30 cellular contexts compared by ENCODE assay signal in genomic region chr2:98381494-98381893, GRCh38. TPM values are rescaled to one million over a fixed set of nuclear protein-coding genes. Genes with fewer than 3 reads are reported as not detected.
"Had no signal": no experiment of that assay in that cellular context is flagged by ENCODE, and none has a peak within 500 bp of the region (broad histone marks: within the 10 kb centered on the region; RNA-seq: fewer than 3 reads in every experiment).

No MANE protein-coding gene starts in this region.

- H3K4me1 Mint-ChIP-seq: immature natural killer cell had no signal

- H3K27ac ChIP-seq: left ventricle myocardium inferior, parathyroid adenoma, right atrium auricular region, right lobe of liver, tibial nerve, uterus had no signal

- H3K36me3 ChIP-seq: left ventricle myocardium inferior, right atrium auricular region, right lobe of liver, tibial nerve, uterus had no signal

- H3K4me3 Mint-ChIP-seq: immature natural killer cell; naive thymus-derived CD4-positive, alpha-beta T cell; natural killer cell treated with Interleukin-12 subunit alpha and Interleukin-12 subunit beta and Interleukin-15 and Interleukin-18, amount 100 ng/mL, for 72 hours; neural crest cell; stimulated activated memory B cell treated with anti-CD40 and anti-IgM and Interleukin-4, amounts not matched to agents 10 μg/mL and 1 μg/mL and 100 μg/mL, for 72 hours; stimulated activated naive CD8-positive, alpha-beta T cell treated with anti-CD3 and anti-CD28 coated beads, Interleukin-15, amount 100 ng/mL, for 72 hours; type B pancreatic cell had no signal

- H3K27me3 ChIP-seq: right atrium auricular region, right lobe of liver, tibial nerve, uterus had no signal

- H3K9me3 Mint-ChIP-seq: immature natural killer cell; naive thymus-derived CD4-positive, alpha-beta T cell; natural killer cell treated with Interleukin-12 subunit alpha and Interleukin-12 subunit beta and Interleukin-15 and Interleukin-18, amount 100 ng/mL, for 72 hours; neural crest cell; stimulated activated memory B cell treated with anti-CD40 and anti-IgM and Interleukin-4, amounts not matched to agents 10 μg/mL and 1 μg/mL and 100 μg/mL, for 72 hours; stimulated activated naive CD8-positive, alpha-beta T cell treated with anti-CD3 and anti-CD28 coated beads, Interleukin-15, amount 100 ng/mL, for 72 hours; type B pancreatic cell had no signal

- H3K4me3 ChIP-seq: left ventricle myocardium inferior, lung, mucosa of descending colon, right atrium auricular region, right lobe of liver, smooth muscle cell, tibial nerve, uterus had no signal

- H3K36me3 Mint-ChIP-seq: immature natural killer cell; naive thymus-derived CD4-positive, alpha-beta T cell; natural killer cell treated with Interleukin-12 subunit alpha and Interleukin-12 subunit beta and Interleukin-15 and Interleukin-18, amount 100 ng/mL, for 72 hours; stimulated activated memory B cell treated with anti-CD40 and anti-IgM and Interleukin-4, amounts not matched to agents 10 μg/mL and 1 μg/mL and 100 μg/mL, for 72 hours; type B pancreatic cell had no signal

- DNase-seq: hypothalamus; immature natural killer cell; left ventricle myocardium inferior; midbrain; mucosa of descending colon; naive thymus-derived CD4-positive, alpha-beta T cell; nucleus accumbens; right lobe of liver; stimulated activated CD4-positive, alpha-beta T cell treated with anti-CD3 and anti-CD28 coated beads, Interleukin-1b, Interleukin-23, amount 100 ng/mL, for 48 hours; stimulated activated CD4-positive, alpha-beta T cell treated with anti-CD3 and anti-CD28 coated beads, Interleukin-2, amount 100 ng/mL, for 48 hours; stimulated activated CD4-positive, alpha-beta T cell treated with anti-CD3 and anti-CD28 coated beads, Interleukin-4, amount 100 ng/mL, for 4 hours; stimulated activated CD8-positive, alpha-beta memory T cell treated with anti-CD3 and anti-CD28 coated beads, Interleukin-4, amount 100 ng/mL, for 48 hours; stimulated activated naive CD4-positive, alpha-beta T cell treated with Interleukin-2 at 50 U/mL for 16 hours; stimulated activated naive CD8-positive, alpha-beta T cell treated with anti-CD3 and anti-CD28 coated beads, Interleukin-15, amount 100 ng/mL, for 72 hours; substantia nigra; uterus had no signal

- H3K27ac Mint-ChIP-seq: immature natural killer cell; naive thymus-derived CD4-positive, alpha-beta T cell; natural killer cell treated with Interleukin-12 subunit alpha and Interleukin-12 subunit beta and Interleukin-15 and Interleukin-18, amount 100 ng/mL, for 72 hours; stimulated activated memory B cell treated with anti-CD40 and anti-IgM and Interleukin-4, amounts not matched to agents 10 μg/mL and 1 μg/mL and 100 μg/mL, for 72 hours; type B pancreatic cell had no signal

RNA-seq across cellular contexts. Expression of gene CNGA3, which starts 35.2 kb away (rescaled TPM):
- total RNA-seq: left ventricle myocardium inferior; lower leg skin; myocyte; naive thymus-derived CD4-positive, alpha-beta T cell; natural killer cell treated with Interleukin-12 subunit alpha and Interleukin-12 subunit beta and Interleukin-15 and Interleukin-18, amount 100 ng/mL, for 72 hours; pulmonary artery endothelial cell; renal cortical epithelial cell; right atrium auricular region; right lobe of liver; smooth muscle cell; ureter; uterus had no signal
